ENCODE assay signal across 17 cellular contexts in the genomic region with DNA sequence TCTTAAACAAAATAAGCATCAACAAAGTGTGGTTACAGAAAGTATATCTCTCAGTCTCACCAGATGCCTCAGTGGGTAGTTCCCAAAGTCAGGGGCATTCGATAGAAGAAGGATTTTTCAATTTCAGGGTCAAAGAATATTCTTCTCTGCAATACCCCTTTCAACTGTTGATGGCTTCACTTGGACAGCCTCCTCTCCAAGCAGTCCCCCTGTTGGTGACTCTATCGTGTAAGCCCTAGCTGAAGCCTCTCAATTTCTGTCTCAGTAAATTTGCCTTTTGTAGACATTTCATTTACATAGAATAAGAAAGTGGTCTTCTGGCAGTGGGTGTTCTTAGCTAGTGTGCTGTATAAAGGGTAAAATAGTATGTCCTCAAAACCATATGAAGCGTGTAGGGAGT. TPM values are rescaled to one million over a fixed set of nuclear protein-coding genes. Genes with fewer than 3 reads are reported as not detected.
"Had no signal": no experiment of that assay in that cellular context is flagged by ENCODE, and none has a peak within 500 bp of the region (broad histone marks: within the 10 kb centered on the region; RNA-seq: fewer than 3 reads in every experiment).

No MANE protein-coding gene starts in this region.

- H3K27me3 ChIP-seq: right atrium auricular region had no signal

- H3K9me3 ChIP-seq: right atrium auricular region had no signal

- H3K27ac Mint-ChIP-seq: activated naive CD8-positive, alpha-beta T cell treated with anti-CD3 and anti-CD28 coated beads, Interleukin-2, amount 50 U/mL, for 24 hours; nephron; progenitor cell of endocrine pancreas; stimulated activated naive CD8-positive, alpha-beta T cell treated with anti-CD3 and anti-CD28 coated beads, Interleukin-15, amount 100 ng/mL, for 72 hours had no signal

- H3K4me3 ChIP-seq: right atrium auricular region, skin epidermis had no signal

- H3K9me3 Mint-ChIP-seq: activated naive CD8-positive, alpha-beta T cell treated with anti-CD3 and anti-CD28 coated beads, Interleukin-2, amount 50 U/mL, for 24 hours; stimulated activated naive CD8-positive, alpha-beta T cell treated with anti-CD3 and anti-CD28 coated beads, Interleukin-15, amount 100 ng/mL, for 72 hours had no signal

- H3K27me3 Mint-ChIP-seq: activated naive CD8-positive, alpha-beta T cell treated with anti-CD3 and anti-CD28 coated beads, Interleukin-2, amount 50 U/mL, for 24 hours; progenitor cell of endocrine pancreas; stimulated activated naive CD8-positive, alpha-beta T cell treated with anti-CD3 and anti-CD28 coated beads, Interleukin-15, amount 100 ng/mL, for 72 hours had no signal

- FAIRE-seq: colon had no signal

- H3K4me1 Mint-ChIP-seq: nephron had no signal

- H3K36me3 ChIP-seq: right atrium auricular region had no signal

- H3K4me1 ChIP-seq: right atrium auricular region had no signal

- H3K27ac ChIP-seq: right atrium auricular region had no signal

- DNase-seq: activated naive CD4-positive, alpha-beta T cell treated with Interleukin-2 at 50 U/mL for 16 hours; activated naive CD8-positive, alpha-beta T cell treated with anti-CD3 and anti-CD28 coated beads, Interleukin-2, amount 50 U/mL, for 24 hours; activated T-cell treated with anti-CD3 and anti-CD28 coated beads for 4 hours; aorta; hypothalamus; occipital lobe had no signal

- H3K4me3 Mint-ChIP-seq: activated naive CD8-positive, alpha-beta T cell treated with anti-CD3 and anti-CD28 coated beads, Interleukin-2, amount 50 U/mL, for 24 hours; nephron; stimulated activated naive CD8-positive, alpha-beta T cell treated with anti-CD3 and anti-CD28 coated beads, Interleukin-15, amount 100 ng/mL, for 72 hours had no signal

RNA-seq across cellular contexts. Expression of a gene that starts 11.3 kb away (rescaled TPM):
- total RNA-seq: aorta, cardiac septum, liver, mesenteric fat pad, occipital lobe, progenitor cell of endocrine pancreas, right atrium auricular region, temporal lobe, urinary bladder had no signal
- polyA plus RNA-seq: aorta, liver, urinary bladder had no signal
